34 cellular contexts compared by ENCODE assay signal in the genomic region with DNA sequence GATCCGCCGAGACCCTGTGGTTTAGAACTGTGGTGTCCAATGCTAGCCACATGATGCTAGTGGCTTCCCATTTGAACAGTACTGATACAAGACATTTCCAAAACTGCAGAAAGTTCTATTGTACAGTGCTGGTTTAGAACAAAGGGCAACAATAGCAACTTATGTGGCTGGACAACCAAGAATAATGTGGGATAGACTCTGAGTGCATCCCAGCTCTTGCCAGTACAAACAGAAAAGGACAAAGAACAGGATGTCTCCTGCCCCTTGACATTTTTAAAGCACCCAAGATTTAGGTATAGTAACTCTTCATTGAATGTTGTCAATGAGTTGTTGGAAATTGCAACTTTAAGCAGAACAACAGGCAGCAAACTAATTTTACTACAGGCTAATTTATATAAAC.
"Had no signal": no experiment of that assay in that cellular context is flagged by ENCODE, and none has a peak within 500 bp of the region (broad histone marks: within the 10 kb centered on the region; RNA-seq: fewer than 3 reads in every experiment).

No MANE protein-coding gene starts in this region.

- H3K27ac ChIP-seq: body of pancreas, WERI-Rb-1 had no signal

- H3K27me3 ChIP-seq: body of pancreas, breast epithelium, MG63 had no signal

- H3K9me3 ChIP-seq: body of pancreas, breast epithelium, MG63 had no signal

- H3K4me1 ChIP-seq: breast epithelium had no signal

- H3K4me3 ChIP-seq: body of pancreas, breast epithelium, MG63 had no signal

- ATAC-seq: activated CD8-positive, alpha-beta memory T cell treated with anti-CD3 and anti-CD28 coated beads, Interleukin-2, amount 10 ng/mL, durations not matched to agents 7 days and 5 days; body of pancreas; Panc1 had no signal

- DNase-seq: activated CD4-positive, alpha-beta memory T cell treated with anti-CD3 and anti-CD28 coated beads, Interleukin-2, amount 10 ng/mL, durations not matched to agents 7 days and 5 days; activated CD4-positive, alpha-beta T cell treated with anti-CD3 and anti-CD28 coated beads for 1 hour; activated CD4-positive, alpha-beta T cell treated with anti-CD3 and anti-CD28 coated beads for 48 hours; activated CD4-positive, CD25-positive, alpha-beta regulatory T cell; activated CD8-positive, alpha-beta memory T cell treated with anti-CD3 and anti-CD28 coated beads for 24 hours; activated CD8-positive, alpha-beta memory T cell treated with anti-CD3 and anti-CD28 coated beads, Interleukin-2, amount 10 ng/mL, durations not matched to agents 7 days and 5 days; activated CD8-positive, alpha-beta memory T cell treated with anti-CD3 and anti-CD28 coated beads, Interleukin-2, amount 50 U/mL, for 48 hours; activated effector memory CD4-positive, alpha-beta T cell treated with Interleukin-2 at 50 U/mL for 16 hours; activated naive CD4-positive, alpha-beta T cell; activated naive CD8-positive, alpha-beta T cell treated with anti-CD3 and anti-CD28 coated beads, Interleukin-2, amount 10 ng/mL, durations not matched to agents 7 days and 5 days; activated T-cell treated with anti-CD3 and anti-CD28 coated beads, Interleukin-2, amount 50 U/mL, for 48 hours; amygdala; body of pancreas; Karpas-422; KBM-7; MG63; NCI-H1048; NCI-H1105 treated with DMSO at 0.1 percent for 48 hours; NCI-H1436; NCI-H1694; NCI-H1930; NCI-H2081 treated with DMSO at 0.1 percent for 48 hours; NCI-H226; NCI-H446 treated with DMSO at 0.1 percent for 48 hours; NCI-H524; NCI-H69; NCI-H82; SIG-M5; SW 1271; T-helper 1 cell; T1000; WERI-Rb-1 had no signal

- H3K36me3 ChIP-seq: breast epithelium, MG63, WERI-Rb-1 had no signal
